In genomic region chr1:151147685-151148084, GRCh38 we compare ENCODE assay signal across 12 cellular contexts. TPM values are rescaled to one million over a fixed set of nuclear protein-coding genes. Genes with fewer than 3 reads are reported as not detected.
DNase-seq lines count a peak whose midpoint lies in the region; ATAC-seq lines count a peak whose summit lies in the region.
"Had no signal": no experiment of that assay in that cellular context is flagged by ENCODE, and none has a peak within 500 bp of the region (broad histone marks: within the 10 kb centered on the region; RNA-seq: fewer than 3 reads in every experiment).

No MANE protein-coding gene starts in this region.

- no peaks in the 10 kb centered on the region for H3K9me3 Mint-ChIP-seq in T-helper 1 cell treated with Interleukin-12 subunit alpha and Interleukin-12 subunit beta and Interleukin-4 antibody, amounts not matched to agents 30 μg/mL and 1 μg/mL, for 36 hours
- no peaks in the 10 kb centered on the region for H3K9me3 Mint-ChIP-seq in effector memory CD8-positive, alpha-beta T cell

- H3K36me3 Mint-ChIP-seq in T-helper 1 cell treated with Interleukin-12 subunit alpha and Interleukin-12 subunit beta and Interleukin-4 antibody, amounts not matched to agents 30 μg/mL and 1 μg/mL, for 36 hours (ENCODE audit: low read depth), result peaks cover 2% of the 10 kb centered on the region
- no peaks in the 10 kb centered on the region for H3K36me3 Mint-ChIP-seq in effector memory CD8-positive, alpha-beta T cell (ENCODE audit: insufficient read depth)

- DNase-seq in T-helper 1 cell, result no peak
- no peak for DNase-seq in effector memory CD8-positive, alpha-beta T cell
- no peak for DNase-seq in stimulated activated CD8-positive, alpha-beta memory T cell treated with anti-CD3 and anti-CD28 coated beads, Interleukin-4, amount 100 ng/mL, for 48 hours
- DNase-seq: activated CD4-positive, CD25-positive, alpha-beta regulatory T cell; GF-D8; KBM-7; NK-92 treated with Interleukin-12 subunit alpha and Interleukin-12 subunit beta, amount 100 ng/mL, for 24 hours; spleen; upper lobe of right lung had no signal

- peaks cover 11% of the 10 kb centered on the region for H3K4me1 Mint-ChIP-seq in T-helper 1 cell treated with Interleukin-12 subunit alpha and Interleukin-12 subunit beta and Interleukin-4 antibody, amounts not matched to agents 30 μg/mL and 1 μg/mL, for 36 hours (ENCODE audit: low read depth)
- peaks cover 7 to 13% of the 10 kb centered on the region in 2 donors for H3K4me1 Mint-ChIP-seq in effector memory CD8-positive, alpha-beta T cell (ENCODE audit: low read depth in 2 of 2)

- no peaks in the 10 kb centered on the region for H3K9me3 ChIP-seq in skeletal muscle satellite cell (replicated peaks; ENCODE audit: low read length)
- H3K9me3 ChIP-seq: spleen, upper lobe of right lung had no signal

- peaks cover 25% of the 10 kb centered on the region for H3K4me1 ChIP-seq in skeletal muscle satellite cell (ENCODE audit: control insufficient read depth, insufficient read depth, low read length)

- no peaks in the 10 kb centered on the region for H3K27me3 ChIP-seq in skeletal muscle satellite cell (ENCODE audit: control insufficient read depth, insufficient read depth, low read length)
- H3K27me3 ChIP-seq: upper lobe of right lung had no signal

- no peak overlapping the region for H3K4me3 ChIP-seq in skeletal muscle satellite cell (ENCODE audit: low read length)

- H3K36me3 ChIP-seq in skeletal muscle satellite cell (ENCODE audit: insufficient read depth, low read length), result no peaks in the 10 kb centered on the region
- H3K36me3 ChIP-seq: spleen, upper lobe of right lung had no signal

- H3K27me3 Mint-ChIP-seq in T-helper 1 cell treated with Interleukin-12 subunit alpha and Interleukin-12 subunit beta and Interleukin-4 antibody, amounts not matched to agents 30 μg/mL and 1 μg/mL, for 36 hours (ENCODE audit: low read depth), result peaks cover 20% of the 10 kb centered on the region
- H3K27me3 Mint-ChIP-seq in effector memory CD8-positive, alpha-beta T cell, result peaks cover 0 to 6% of the 10 kb centered on the region in 2 donors

- H3K4me2 ChIP-seq in skeletal muscle satellite cell (ENCODE audit: low read length), result no peak overlapping the region

- no peak for ATAC-seq in effector memory CD8-positive, alpha-beta T cell (replicated peaks)
- no peak for ATAC-seq in HG03521 (IDR thresholded peaks at IDR 0.05; ENCODE audit: unreplicated experiment)

- peak overlapping the region; percentile 93 for H3K4me3 Mint-ChIP-seq in T-helper 1 cell treated with Interleukin-12 subunit alpha and Interleukin-12 subunit beta and Interleukin-4 antibody, amounts not matched to agents 30 μg/mL and 1 μg/mL, for 36 hours
- H3K4me3 Mint-ChIP-seq in effector memory CD8-positive, alpha-beta T cell, result peak overlapping the region; percentile 83 to 88

- H3K27ac Mint-ChIP-seq in T-helper 1 cell treated with Interleukin-12 subunit alpha and Interleukin-12 subunit beta and Interleukin-4 antibody, amounts not matched to agents 30 μg/mL and 1 μg/mL, for 36 hours, result no peak overlapping the region
- peak overlapping the region in 1 of 2 donors; percentile 1 for H3K27ac Mint-ChIP-seq in effector memory CD8-positive, alpha-beta T cell

- peak overlapping the region; percentile 69 for H3K9ac ChIP-seq in skeletal muscle satellite cell (ENCODE audit: low read depth, low read length)

RNA-seq across cellular contexts. Expression of gene SEMA6C, which starts 1.3 kb away (rescaled TPM):
- total RNA-seq in skeletal muscle satellite cell (2012; rRNA removed), result 0.87 and 1.8 TPM in 2 replicates

RNA-seq across cellular contexts. Expression of gene TNFAIP8L2, which starts 8.8 kb away (rescaled TPM):
- not detected in 2 replicates for total RNA-seq in skeletal muscle satellite cell (2012; rRNA removed)

RNA-seq across cellular contexts. Expression of gene LYSMD1, which starts 18.0 kb away (rescaled TPM):
- 8.9 and 9.8 TPM in 2 replicates for total RNA-seq in skeletal muscle satellite cell (2012; rRNA removed)

RNA-seq across cellular contexts. Expression of gene SCNM1, which starts 18.3 kb away (rescaled TPM):
- total RNA-seq in skeletal muscle satellite cell (2012; rRNA removed), result 22.3 and 37.1 TPM in 2 replicates

RNA-seq across cellular contexts. Expression of gene TMOD4, which starts 28.1 kb away (rescaled TPM):
- not detected in 2 replicates for total RNA-seq in skeletal muscle satellite cell (2012; rRNA removed)
- total RNA-seq: upper lobe of right lung had no signal
